8 cellular contexts compared by ENCODE assay signal in the genomic region with DNA sequence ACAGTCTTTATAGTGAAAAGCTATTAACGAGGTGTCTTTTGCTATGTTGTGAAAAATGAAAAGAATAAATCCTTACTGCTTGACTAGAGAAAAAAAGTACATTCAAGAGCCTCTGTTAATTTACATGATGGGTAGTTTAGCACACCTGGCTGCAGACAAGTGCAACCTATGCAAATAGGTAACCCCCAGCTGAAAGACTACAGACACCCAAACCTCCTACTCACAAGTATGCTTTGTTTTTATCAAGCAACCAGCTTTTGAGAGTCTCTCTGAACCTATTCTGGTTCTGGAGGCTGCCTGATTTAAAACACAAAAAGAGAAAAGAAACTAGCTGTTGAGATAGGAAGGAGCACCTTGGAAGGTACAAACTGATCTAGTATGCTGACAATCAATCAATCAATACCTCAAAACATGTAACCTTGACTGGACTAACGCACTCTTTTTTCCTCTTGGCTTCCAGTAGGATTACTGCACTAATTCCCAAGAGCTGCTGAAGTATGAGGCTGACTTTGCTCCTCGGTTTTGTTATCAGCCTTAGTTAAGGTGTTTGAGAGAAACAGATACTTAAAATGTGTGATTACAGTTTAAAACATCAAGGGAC.
DNase-seq lines count a peak whose midpoint lies in the region; ATAC-seq and TF ChIP-seq lines count a peak whose summit lies in the region.

No MANE protein-coding gene starts in this region.

- H3K9me3 ChIP-seq in iPS-20b (ENCODE audit: insufficient read depth, low read depth, low read length): peaks cover 8% of the 10 kb centered on the region; the same call in 1 of the 2 replicates
- H3K9me3 ChIP-seq in SJCRH30 (replicated peaks): no peaks in the 10 kb centered on the region

- 30 to 40% methylated on average over 3 of the region's 3 CpGs for WGBS in lower leg skin, 2 donors

- H3K27me3 ChIP-seq in iPS-20b (ENCODE audit: insufficient read depth, low read length) (no peaks in the 10 kb centered on the region), SJCRH30 (no peaks in the 10 kb centered on the region)

- DNase-seq in GM12864 (ENCODE audit: low read depth) (peak; percentile 73), NCI-H1930 (lab: John Stamatoyannopoulos, UW) (no peak), medulla oblongata (ENCODE audit: extremely low spot score) (no peak), SJCRH30 (no peak), lower leg skin (ENCODE audit: low spot score in 2 of 2) (no peak)

- peaks cover 39% of the 10 kb centered on the region for H3K4me1 ChIP-seq in iPS-20b (ENCODE audit: insufficient read depth, low read length)
- H3K4me1 ChIP-seq in SJCRH30: no peaks in the 10 kb centered on the region

- peak overlapping the region; percentile 93 for H3K27ac ChIP-seq in iPS-20b (ENCODE audit: low read length)
- no peak overlapping the region for H3K27ac ChIP-seq in SJCRH30

- intact Hi-C loops in lower leg skin (cut with DNase I; ENCODE audit: low total_unique reads): no loop called here

- ATAC-seq in GM21447 (IDR thresholded peaks at IDR 0.05; ENCODE audit: unreplicated experiment): peak; percentile 79
- ATAC-seq in HG03575 (IDR thresholded peaks at IDR 0.05; ENCODE audit: extremely low read depth, insufficient number of reproducible peaks, low FRiP score, unreplicated experiment): peak; percentile 50

- TF ChIP-seq CTCF in GM12864 (IDR thresholded peaks at IDR 0.05; ENCODE audit: low read depth, low read length, missing control alignments) (no peak), lower leg skin (IDR thresholded peaks at IDR 0.05) (no peak)

- H3K9ac ChIP-seq in iPS-20b (ENCODE audit: low read depth, low read length): peak overlapping the region; percentile 69; the same call in 1 of the 2 replicates

- H3K4me3 ChIP-seq in GM12864 (ENCODE audit: low read depth, low read length) (peak overlapping the region; percentile 9; the same call in 1 of the 2 replicates), iPS-20b (ENCODE audit: low read length) (peak overlapping the region; percentile 48), SJCRH30 (no peak overlapping the region), lower leg skin (ENCODE audit: low read depth, poor library complexity, severe bottlenecking) (no peak overlapping the region)

- no peak for TF ChIP-seq POLR2A in lower leg skin (IDR thresholded peaks at IDR 0.05)

- H3K36me3 ChIP-seq in iPS-20b (ENCODE audit: insufficient read depth, low read depth, low read length) (no peaks in the 10 kb centered on the region), SJCRH30 (no peaks in the 10 kb centered on the region)

Comparison
In these comparisons a context has a peak if more than half of its experiments do, and no peak if none do; other contexts are left out.
1. H3K4me3 ChIP-seq: peak in GM12864 (single experiment) and iPS-20b (single experiment); none in SJCRH30 (single experiment) and lower leg skin (single experiment).